23 cellular contexts compared by ENCODE assay signal in the genomic region with DNA sequence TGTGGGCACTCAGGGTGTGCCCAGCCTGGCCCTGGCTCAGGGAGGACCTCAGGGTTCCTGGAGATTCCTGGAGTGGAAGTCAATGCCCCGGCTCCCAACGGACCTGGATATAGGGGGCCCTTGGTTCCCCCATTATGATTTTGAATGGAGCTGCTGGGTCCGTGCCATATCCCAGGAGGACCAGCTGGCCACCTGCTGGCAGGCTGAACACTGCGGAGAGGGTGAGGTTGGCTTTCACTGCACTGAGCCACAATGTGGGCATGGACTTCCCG. TPM values are rescaled to one million over a fixed set of nuclear protein-coding genes. Genes with fewer than 3 reads are reported as not detected.
"Had no signal": no experiment of that assay in that cellular context is flagged by ENCODE, and none has a peak within 500 bp of the region (broad histone marks: within the 10 kb centered on the region; RNA-seq: fewer than 3 reads in every experiment).

No MANE protein-coding gene starts in this region.

- DNase-seq: IMR-90; Karpas-422; KG1; MM.1S; NCI-H1092 treated with DMSO at 0.1 percent for 48 hours; NCI-H1436; NCI-H187; NCI-H2029 treated with DMSO at 0.1 percent for 48 hours; NCI-H2171 treated with DMSO at 0.1 percent for 48 hours; NCI-H345; NCI-H524; NCI-H526 treated with DMSO at 0.1 percent for 48 hours; NCI-H748 treated with DMSO at 0.1 percent for 48 hours; NK-92 treated with Interleukin-12 subunit alpha and Interleukin-12 subunit beta, amount 100 ng/mL, for 24 hours; PC-3; SHP77; SK-N-SH had no signal

- H3K9me3 ChIP-seq: SK-N-SH had no signal

- H3K27ac ChIP-seq: RWPE1 had no signal

- ATAC-seq: HepG2, Panc1, PC-3 had no signal

RNA-seq across cellular contexts. Expression of gene USP6, which starts 23.6 kb away (rescaled TPM):
- total RNA-seq: HT1080, IMR-90, NCI-H460, PC-3, SK-MEL-5 had no signal
- polyA plus RNA-seq: HepG2, SK-N-SH had no signal
